9 cellular contexts compared by ENCODE assay signal in the genomic region with DNA sequence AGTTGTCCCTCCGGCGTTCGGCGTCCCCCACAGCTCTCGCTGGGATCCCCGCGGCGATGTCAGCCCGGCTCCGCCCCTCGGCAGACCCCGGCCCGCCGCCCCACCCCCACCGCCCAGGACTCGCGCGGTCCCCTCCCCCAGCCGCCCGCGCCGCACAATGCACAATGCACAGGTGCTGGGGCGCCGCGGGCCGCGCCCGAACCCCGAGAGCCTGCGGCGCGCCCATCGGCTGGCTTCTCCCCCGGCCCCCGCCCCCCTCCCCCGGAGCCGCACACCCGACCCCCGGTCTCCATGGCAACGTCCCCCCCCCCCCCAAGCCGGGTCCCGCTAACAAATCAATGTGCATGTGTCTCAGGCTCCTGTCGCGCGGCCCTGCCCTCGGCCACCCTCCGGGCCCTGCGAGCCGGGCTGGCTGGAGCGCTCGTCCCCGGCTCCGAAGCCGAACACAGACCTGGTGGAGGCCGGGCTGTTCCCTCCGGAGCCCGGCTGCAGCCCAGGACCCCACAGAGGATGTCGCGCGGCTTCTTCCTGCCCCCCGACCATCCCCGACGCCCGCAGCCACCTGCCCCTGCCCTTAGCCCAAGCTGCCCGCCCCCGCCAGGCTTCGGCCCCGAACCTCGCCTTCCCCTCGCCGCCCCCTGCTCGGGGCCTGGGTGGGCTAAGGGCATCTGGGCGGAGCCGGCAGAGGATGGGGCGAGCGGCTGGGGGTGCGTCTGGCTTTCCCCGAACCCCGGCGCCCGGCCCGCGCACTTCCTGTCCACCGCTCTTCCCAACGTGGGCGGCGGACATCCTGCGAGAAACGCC. TPM values are rescaled to one million over a fixed set of nuclear protein-coding genes. Genes with fewer than 3 reads are reported as not detected.
DNase-seq lines count a peak whose midpoint lies in the region; ATAC-seq and TF ChIP-seq lines count a peak whose summit lies in the region.
"Had no signal": no experiment of that assay in that cellular context is flagged by ENCODE, and none has a peak within 500 bp of the region (broad histone marks: within the 10 kb centered on the region; RNA-seq: fewer than 3 reads in every experiment).

No MANE protein-coding gene starts in this region.

- H3K9ac ChIP-seq in iPS-15b (ENCODE audit: low read depth, low read length) = no peak overlapping the region

- no peak for DNase-seq in activated CD4-positive, CD25-positive, alpha-beta regulatory T cell (lab: John Stamatoyannopoulos, UW)
- DNase-seq in HUDEP-2 (lab: John Stamatoyannopoulos, UW; ENCODE audit: unreplicated experiment in 76 of 76) = peak in 56 of 76 experiments; percentile 22 to 86 (median 68)
- peak; percentile 45 for DNase-seq in activated T-cell treated with anti-CD3 and anti-CD28 coated beads, Interleukin-2, amount 50 U/mL, for 24 hours
- DNase-seq in suprapubic skin (ENCODE audit: low spot score in 2 of 2) = no peak
- no peak for DNase-seq in sciatic nerve (ENCODE audit: low spot score)

- H3K9me3 ChIP-seq in iPS-15b (ENCODE audit: control insufficient read depth, insufficient read depth, low read length) (no peaks in the 10 kb centered on the region), suprapubic skin (no peaks in the 10 kb centered on the region)
- H3K9me3 ChIP-seq: adrenal gland had no signal

- TF ChIP-seq CTCF in suprapubic skin (IDR thresholded peaks at IDR 0.05) = no peak

- H3K36me3 ChIP-seq in iPS-15b (ENCODE audit: control insufficient read depth, insufficient read depth, low read length) = no peaks in the 10 kb centered on the region
- H3K36me3 ChIP-seq in suprapubic skin = peaks cover 6% of the 10 kb centered on the region
- H3K36me3 ChIP-seq: adrenal gland had no signal

- H3K27me3 ChIP-seq in iPS-15b (ENCODE audit: control insufficient read depth, insufficient read depth, low read length) = peaks cover 86% of the 10 kb centered on the region
- peaks cover 60% of the 10 kb centered on the region for H3K27me3 ChIP-seq in suprapubic skin

- H3K9me3 Mint-ChIP-seq in activated T-cell treated with anti-CD3 and anti-CD28 coated beads, Interleukin-2, amount 50 U/mL, for 24 hours = no peaks in the 10 kb centered on the region

- intact Hi-C loops in sciatic nerve (cut with DNase I) = no loop called here

- 0% methylated on average over 8 of the region's 89 CpGs for WGBS in suprapubic skin

- peaks cover 40% of the 10 kb centered on the region for H3K4me1 Mint-ChIP-seq in activated T-cell treated with anti-CD3 and anti-CD28 coated beads, Interleukin-2, amount 50 U/mL, for 24 hours (ENCODE audit: low read depth)

- no peak for TF ChIP-seq POLR2A in suprapubic skin (IDR thresholded peaks at IDR 0.05)

- no peak overlapping the region for H3K27ac Mint-ChIP-seq in activated T-cell treated with anti-CD3 and anti-CD28 coated beads, Interleukin-2, amount 50 U/mL, for 24 hours

- peaks cover 2% of the 10 kb centered on the region for H3K36me3 Mint-ChIP-seq in activated T-cell treated with anti-CD3 and anti-CD28 coated beads, Interleukin-2, amount 50 U/mL, for 24 hours (ENCODE audit: low read depth)

- peaks cover 14% of the 10 kb centered on the region for H3K4me1 ChIP-seq in iPS-15b (ENCODE audit: control insufficient read depth, insufficient read depth, low read length)
- peaks cover 66% of the 10 kb centered on the region for H3K4me1 ChIP-seq in suprapubic skin

- H3K27ac ChIP-seq in suprapubic skin = peak overlapping the region; percentile 76

- peak; percentile 11 to 17 for ATAC-seq in activated CD4-positive, CD25-positive, alpha-beta regulatory T cell treated with anti-CD3 and anti-CD28 coated beads, Interleukin-2, amount 50 U/mL, for 24 hours
- ATAC-seq in GM21381 (IDR thresholded peaks at IDR 0.05; ENCODE audit: unreplicated experiment) = no peak
- ATAC-seq in sciatic nerve = no peak

- peaks cover 46% of the 10 kb centered on the region for H3K27me3 Mint-ChIP-seq in activated T-cell treated with anti-CD3 and anti-CD28 coated beads, Interleukin-2, amount 50 U/mL, for 24 hours

- H3K4me3 ChIP-seq in iPS-15b (ENCODE audit: low read depth, low read length) (peak overlapping the region; percentile 41), suprapubic skin (peak overlapping the region; percentile 78)

- no peak for TF ChIP-seq EP300 in suprapubic skin (IDR thresholded peaks at IDR 0.05)

- H3K4me3 Mint-ChIP-seq in activated T-cell treated with anti-CD3 and anti-CD28 coated beads, Interleukin-2, amount 50 U/mL, for 24 hours = peak overlapping the region; percentile 80

RNA-seq across cellular contexts. Expression of a gene that starts 0.8 kb away (rescaled TPM):
- total RNA-seq in suprapubic skin (1 to 10 TPM; 2.3 to 6.4 (median 3.1) TPM), sciatic nerve (2.0 TPM)

RNA-seq across cellular contexts. Expression of a gene that starts 19.7 kb away (rescaled TPM):
- 1 to 10 TPM; 2.2 to 7.0 (median 5.2) TPM for total RNA-seq in suprapubic skin
- 4.7 TPM for total RNA-seq in sciatic nerve

RNA-seq across cellular contexts. Expression of a gene that starts 41.5 kb away (rescaled TPM):
- total RNA-seq in suprapubic skin (10 to 100 TPM; 33.0 to 47.7 (median 38.0) TPM), sciatic nerve (16.8 TPM)

Comparison
In these comparisons a context has a peak if more than half of its experiments do, and no peak if none do; other contexts are left out.
1. ATAC-seq: peak in activated CD4-positive, CD25-positive, alpha-beta regulatory T cell treated with anti-CD3 and anti-CD28 coated beads, Interleukin-2, amount 50 U/mL, for 24 hours (2 of 2); none in GM21381 (single experiment) and sciatic nerve (single experiment).
2. DNase-seq: peak in HUDEP-2 (56 of 76) and activated T-cell treated with anti-CD3 and anti-CD28 coated beads, Interleukin-2, amount 50 U/mL, for 24 hours (single experiment); none in activated CD4-positive, CD25-positive, alpha-beta regulatory T cell (0 of 4), suprapubic skin (0 of 2) and sciatic nerve (single experiment).